In genomic region chr14:44961151-44961729, GRCh38 we compare ENCODE assay signal across 8 cellular contexts. TPM values are rescaled to one million over a fixed set of nuclear protein-coding genes. Genes with fewer than 3 reads are reported as not detected.
A peak's percentile ranks its signal among the peaks of the same experiment; 100 is the strongest.
DNase-seq lines count a peak whose midpoint lies in the region; FAIRE-seq and TF ChIP-seq lines count a peak whose summit lies in the region.

No MANE protein-coding gene starts in this region.

- H3K4me2 ChIP-seq in Loucy (ENCODE audit: low read depth, low read length, poor library complexity, severe bottlenecking) (peak overlapping the region; percentile 80), skeletal muscle satellite cell (ENCODE audit: low read length) (peak overlapping the region; percentile 85)

- DNase-seq in GM06990 (ENCODE audit: extremely low read depth, insufficient read length), result peak; percentile 43
- DNase-seq in H7, result peak; percentile 40
- peak; percentile 49 for DNase-seq in T-helper 22 cell (ENCODE audit: low read depth)
- peak; percentile 66 for DNase-seq in astrocyte of the hippocampus (ENCODE audit: low read depth, low spot score)
- no peak for DNase-seq in RCC 7860 (ENCODE audit: low spot score)

- FAIRE-seq in RCC 7860 (lab: Jason Lieb, UNC), result no peak

- no peaks in the 10 kb centered on the region for H3K36me3 ChIP-seq in GM06990 (ENCODE audit: control insufficient read depth, insufficient read depth, low read length)
- H3K36me3 ChIP-seq in H7 (replicated peaks; ENCODE audit: control insufficient read depth, insufficient read depth, low read length), result no peaks in the 10 kb centered on the region
- no peaks in the 10 kb centered on the region for H3K36me3 ChIP-seq in Loucy (ENCODE audit: insufficient read depth, low read length)
- no peaks in the 10 kb centered on the region for H3K36me3 ChIP-seq in skeletal muscle satellite cell (ENCODE audit: insufficient read depth, low read length)

- H3K9ac ChIP-seq in Loucy (ENCODE audit: low read depth, low read length, poor library complexity, severe bottlenecking) (peak overlapping the region; percentile 80), skeletal muscle satellite cell (ENCODE audit: low read depth, low read length) (peak overlapping the region; percentile 84)

- H3K27me3 ChIP-seq in GM06990 (replicated peaks; ENCODE audit: control insufficient read depth, insufficient read depth, low read length) (no peaks in the 10 kb centered on the region), H7 (ENCODE audit: control insufficient read depth, insufficient read depth, low read length) (no peaks in the 10 kb centered on the region), Loucy (ENCODE audit: insufficient read depth, low read length, poor library complexity, severe bottlenecking) (no peaks in the 10 kb centered on the region), skeletal muscle satellite cell (ENCODE audit: control insufficient read depth, insufficient read depth, low read length) (no peaks in the 10 kb centered on the region)

- H3F3A ChIP-seq in Loucy (ENCODE audit: low read depth), result no peaks in the 10 kb centered on the region

- H3K9me3 ChIP-seq in Loucy (ENCODE audit: insufficient read depth, low read depth, low read length), result no peaks in the 10 kb centered on the region
- no peaks in the 10 kb centered on the region for H3K9me3 ChIP-seq in skeletal muscle satellite cell (replicated peaks; ENCODE audit: low read length)

- H3K79me2 ChIP-seq in Loucy (ENCODE audit: insufficient read depth, low read length), result peaks cover 57% of the 10 kb centered on the region

- no peak for TF ChIP-seq CTCF in GM06990 (IDR thresholded peaks at IDR 0.05; ENCODE audit: insufficient read depth, low read length, poor library complexity, severe bottlenecking)
- no peak for TF ChIP-seq CTCF in Loucy (conservative IDR thresholded peaks at IDR 0.05; ENCODE audit: low read length)

- H2AFZ ChIP-seq in Loucy (ENCODE audit: low read length), result peak overlapping the region; percentile 75

- H3K4me1 ChIP-seq in Loucy (ENCODE audit: insufficient read depth, low read length, poor library complexity, severe bottlenecking), result peaks cover 43% of the 10 kb centered on the region
- H3K4me1 ChIP-seq in skeletal muscle satellite cell (ENCODE audit: control insufficient read depth, insufficient read depth, low read length), result peaks cover 13% of the 10 kb centered on the region

- H3K4me3 ChIP-seq in GM06990 (replicated peaks; ENCODE audit: low read depth, low read length) (peak overlapping the region; percentile 75), H7 (ENCODE audit: insufficient read depth, low read depth, low read length) (peak overlapping the region; percentile 88), Loucy (ENCODE audit: low read length, poor library complexity, severe bottlenecking) (peak overlapping the region; percentile 94), iPS-11a (ENCODE audit: low read depth, low read length) (peak overlapping the region; percentile 88), skeletal muscle satellite cell (ENCODE audit: low read length) (peak overlapping the region; percentile 81)

- no peaks in the 10 kb centered on the region for H3K9me2 ChIP-seq in Loucy (replicated peaks; ENCODE audit: low read depth, low read length)

- H4K20me1 ChIP-seq in Loucy (ENCODE audit: insufficient read depth, low read length, poor library complexity, severe bottlenecking), result peaks cover 53% of the 10 kb centered on the region

RNA-seq across cellular contexts. Expression of gene KLHL28, which starts 0.5 kb away (rescaled TPM):
- total RNA-seq in H7 (2014; rRNA removed; shearing (Covaris generic)), result 6.2 and 7.6 TPM in 2 replicates
- 6.1 and 7.0 TPM in 2 replicates for total RNA-seq in skeletal muscle satellite cell (2012; rRNA removed)

RNA-seq across cellular contexts. Expression of gene TOGARAM1, which starts 0.8 kb away (rescaled TPM):
- total RNA-seq in H7 (2014; rRNA removed; shearing (Covaris generic)), result 4.7 and 7.4 TPM in 2 replicates
- total RNA-seq in skeletal muscle satellite cell (2012; rRNA removed), result 12.4 and 14.9 TPM in 2 replicates
